In the genomic region with DNA sequence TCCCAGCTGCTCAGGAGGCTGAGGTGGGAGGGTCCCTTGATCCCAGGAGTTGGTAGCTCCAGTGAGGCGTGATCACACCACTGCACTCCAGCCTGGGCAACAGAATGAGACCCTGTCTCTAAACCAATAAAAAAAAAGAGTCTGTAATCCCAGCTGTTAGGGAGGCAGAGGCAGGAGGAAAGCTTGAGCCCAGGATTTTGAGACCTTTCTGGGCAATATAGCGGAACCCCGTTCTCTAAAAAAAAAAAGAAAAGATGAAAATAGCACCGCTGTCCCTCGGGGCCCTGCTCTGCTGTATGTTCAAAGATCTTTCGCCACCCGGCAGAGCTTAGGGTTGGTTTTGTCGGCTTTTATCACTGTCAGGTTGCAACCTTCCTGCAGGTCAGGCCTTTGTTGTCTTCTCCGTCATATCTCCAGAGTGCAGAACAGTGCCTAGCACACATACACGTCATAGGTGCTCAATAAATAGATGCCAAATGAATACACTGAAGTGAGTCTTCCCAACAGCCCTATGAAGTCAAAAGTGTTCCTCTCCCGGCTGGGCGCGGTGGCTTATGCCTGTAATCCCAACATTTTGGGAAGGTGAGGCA, we compare ENCODE assay signal across 21 cellular contexts. TPM values are rescaled to one million over a fixed set of nuclear protein-coding genes. Genes with fewer than 3 reads are reported as not detected.
"Had no signal": no experiment of that assay in that cellular context is flagged by ENCODE, and none has a peak within 500 bp of the region (broad histone marks: within the 10 kb centered on the region; RNA-seq: fewer than 3 reads in every experiment).

No MANE protein-coding gene starts in this region.

- H3K9me3 Mint-ChIP-seq: effector memory CD8-positive, alpha-beta T cell; neural crest cell had no signal

- H3K4me3 Mint-ChIP-seq: activated naive CD8-positive, alpha-beta T cell; effector memory CD8-positive, alpha-beta T cell; neural crest cell had no signal

- H3K9me3 ChIP-seq: tibial artery had no signal

- FAIRE-seq: kidney had no signal

- H3K27ac ChIP-seq: epithelial cell of prostate, foreskin keratinocyte, tibial artery had no signal

- H3K4me3 ChIP-seq: tibial artery had no signal

- H3K27ac Mint-ChIP-seq: activated naive CD8-positive, alpha-beta T cell had no signal

- H3K27me3 ChIP-seq: foreskin keratinocyte, tibial artery had no signal

- H3K27me3 Mint-ChIP-seq: activated naive CD8-positive, alpha-beta T cell had no signal

- H3K4me1 ChIP-seq: foreskin keratinocyte had no signal

- DNase-seq: activated CD4-positive, alpha-beta T cell treated with anti-CD3 and anti-CD28 coated beads for 1 hour; activated gamma-delta T cell; effector memory CD8-positive, alpha-beta T cell; foreskin keratinocyte; glutamatergic neuron; kidney; midbrain; stimulated activated CD4-positive, alpha-beta T cell treated with anti-CD3 and anti-CD28 coated beads, Interleukin-2, amount 100 ng/mL, for 24 hours; stimulated activated naive CD4-positive, alpha-beta T cell treated with Interleukin-2 at 50 U/mL for 16 hours; T-helper 1 cell; T-helper 9 cell; tibial artery had no signal

- H3K36me3 Mint-ChIP-seq: activated naive CD8-positive, alpha-beta T cell had no signal

- ATAC-seq: effector memory CD8-positive, alpha-beta T cell; foreskin keratinocyte; left lobe of liver had no signal

RNA-seq across cellular contexts. Expression of a gene that starts 17.8 kb away (rescaled TPM):
- total RNA-seq: cardiac septum, lung microvascular endothelial cell, neural crest cell, posterior vena cava, subcutaneous adipose tissue had no signal
- polyA plus RNA-seq: fibroblast of lung had no signal
